ENCODE assay signal across 8 cellular contexts in the genomic region with DNA sequence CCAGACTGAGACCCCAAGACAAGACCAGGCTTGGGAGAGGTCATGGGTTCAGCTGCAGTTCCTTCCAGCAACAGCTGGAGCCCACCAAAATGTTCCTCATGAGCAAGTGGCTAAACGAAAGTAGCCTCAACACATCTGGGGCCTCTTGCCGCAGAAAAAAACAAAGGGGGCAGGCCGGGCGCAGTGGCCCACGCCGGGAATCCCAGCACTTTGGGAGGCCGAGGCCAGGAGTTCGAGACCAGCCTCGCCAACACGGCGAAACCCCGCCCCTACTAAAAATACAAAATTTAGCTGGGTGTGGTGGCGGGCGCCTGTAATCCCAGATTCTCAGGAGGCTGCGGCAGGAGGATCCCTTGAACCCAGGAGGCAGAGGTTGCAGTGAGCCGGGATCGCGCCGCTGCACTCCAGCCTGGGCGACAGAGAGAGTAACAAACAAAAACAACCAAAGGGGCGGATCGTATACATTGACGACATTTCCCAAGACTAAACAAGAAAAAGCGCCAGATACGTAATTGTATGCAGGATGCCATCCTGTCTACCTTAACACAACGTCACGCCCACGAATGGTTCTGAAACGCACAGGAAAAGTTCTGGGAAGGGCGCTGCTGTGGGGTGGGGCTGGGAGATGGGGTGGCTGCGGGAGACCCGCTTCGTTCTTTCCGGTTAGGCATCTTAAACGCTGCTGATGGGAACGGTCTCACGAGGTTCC. TPM values are rescaled to one million over a fixed set of nuclear protein-coding genes. Genes with fewer than 3 reads are reported as not detected.
A peak's percentile ranks its signal among the peaks of the same experiment; 100 is the strongest.
DNase-seq lines count a peak whose midpoint lies in the region; ATAC-seq, FAIRE-seq and TF ChIP-seq lines count a peak whose summit lies in the region.

No MANE protein-coding gene starts in this region.

- H3K36me3 Mint-ChIP-seq in activated CD4-positive, alpha-beta memory T cell treated with anti-CD3 and anti-CD28 coated beads for 36 hours: peaks cover 11% of the 10 kb centered on the region
- H3K36me3 Mint-ChIP-seq in stimulated activated effector memory CD8-positive, alpha-beta T cell treated with anti-CD3 and anti-CD28 coated beads, Interleukin-12 subunit alpha, Interleukin-12 subunit beta, amount 100 ng/mL, for 72 hours: peaks cover 36% of the 10 kb centered on the region

- peaks cover under 1 to 18% of the 10 kb centered on the region in 2 experiments; a peak in 3 of 4 replicates for H3K36me3 ChIP-seq in HCT116 (ENCODE audit: control insufficient read depth in 1 of 2, insufficient read depth in 2 of 2, low read length in 2 of 2)
- H3K36me3 ChIP-seq in hepatocyte (replicated peaks; ENCODE audit: insufficient read depth, low read depth): no peaks in the 10 kb centered on the region

- peak overlapping the region; percentile 87 for H3K9ac ChIP-seq in HCT116 (ENCODE audit: low read length)

- intact Hi-C loops in HCT116 (cut with micrococcal nuclease): no loop called here
- intact Hi-C loops in activated CD4-positive, alpha-beta memory T cell treated with anti-CD3 and anti-CD28 coated beads for 36 hours (cut with micrococcal nuclease): loop anchor here (2.0 to 5.0 kb wide), 3 partner anchors 36 to 75 kb away; a partner anchor contains a TSS

- FAIRE-seq in H54 (lab: Jason Lieb, UNC): no peak

- POLR2A ChIA-PET in HCT116 (lab: Charles Lee): no interaction called here
- POLR2A ChIA-PET in activated CD4-positive, alpha-beta memory T cell treated with anti-CD3 and anti-CD28 coated beads for 36 hours (lab: Charles Lee): interaction anchor here (0.8 to 1.3 kb wide), 5 partner anchors 15 to 208 kb away, joined by 3 to 4 read pairs (median 3); no protein-coding TSS in a partner anchor

- H3K4me1 ChIP-seq in HCT116 (ENCODE audit: control insufficient read depth in 1 of 2, insufficient read depth in 2 of 2, low read length in 2 of 2): peaks cover 8 to 22% of the 10 kb centered on the region in 2 experiments
- peaks cover 13% of the 10 kb centered on the region for H3K4me1 ChIP-seq in hepatocyte (ENCODE audit: insufficient read depth)

- TF ChIP-seq RAD21 in HCT116 (IDR thresholded peaks at IDR 0.05; ENCODE audit: low read depth): no peak

- RAD21 ChIA-PET in HCT116 (lab: Charles Lee; ENCODE audit: low non-redundant PET in 1 of 2, low total read pairs in 2 of 2, uncharacterized antibody in 2 of 2, unreplicated experiment in 2 of 2): no interaction called here

- no peaks in the 10 kb centered on the region for H4K20me1 ChIP-seq in HCT116 (ENCODE audit: insufficient read depth)
- H4K20me1 ChIP-seq in hepatocyte (ENCODE audit: insufficient read depth, poor library complexity, severe bottlenecking): peaks cover 32% of the 10 kb centered on the region

- DNase-seq in HCT116 (ENCODE audit: low read depth, low spot score): no peak
- DNase-seq in activated CD4-positive, alpha-beta memory T cell treated with anti-CD3 and anti-CD28 coated beads for 36 hours: peak; percentile 31
- DNase-seq in hepatocyte (ENCODE audit: low spot score): no peak
- DNase-seq in stimulated activated effector memory CD8-positive, alpha-beta T cell treated with anti-CD3 and anti-CD28 coated beads, Interleukin-12 subunit alpha, Interleukin-12 subunit beta, amount 100 ng/mL, for 72 hours (ENCODE audit: low spot score in 2 of 2): no peak
- DNase-seq in H54 (ENCODE audit: insufficient read length, low spot score): no peak
- DNase-seq in pons (ENCODE audit: low spot score): no peak
- no peak for DNase-seq in NCI-H1417 treated with DMSO at 0.1 percent for 48 hours (lab: John Stamatoyannopoulos, UW)

- peak overlapping the region; percentile 88 for H3K4me3 Mint-ChIP-seq in activated CD4-positive, alpha-beta memory T cell treated with anti-CD3 and anti-CD28 coated beads for 36 hours
- H3K4me3 Mint-ChIP-seq in stimulated activated effector memory CD8-positive, alpha-beta T cell treated with anti-CD3 and anti-CD28 coated beads, Interleukin-12 subunit alpha, Interleukin-12 subunit beta, amount 100 ng/mL, for 72 hours: peak overlapping the region; percentile 79

- TF ChIP-seq CTCF in HCT116 (IDR thresholded peaks at IDR 0.05 in 2 of 3, conservative IDR thresholded peaks at IDR 0.05 in 1 of 3; ENCODE audit: borderline replicate concordance in 1 of 3, insufficient read depth in 1 of 3, low read depth in 2 of 3, low read length in 2 of 3) (no peak), hepatocyte (IDR thresholded peaks at IDR 0.05; ENCODE audit: poor library complexity) (no peak)

- TF ChIP-seq POLR2A in HCT116 (IDR thresholded peaks at IDR 0.05; ENCODE audit: borderline replicate concordance, extremely low read depth, insufficient read depth, insufficient read length): no peak
- no peak for TF ChIP-seq POLR2A in H54 (IDR thresholded peaks at IDR 0.05; ENCODE audit: low read depth, low read length)

- H3K27me3 ChIP-seq in HCT116 (ENCODE audit: insufficient read depth, low read length) (no peaks in the 10 kb centered on the region), hepatocyte (no peaks in the 10 kb centered on the region)

- BruUV-seq in HCT116 (replicated peaks; lab: Mats Ljungman, UMichigan): no TSS peak

- no peaks in the 10 kb centered on the region for H3K9me3 Mint-ChIP-seq in activated CD4-positive, alpha-beta memory T cell treated with anti-CD3 and anti-CD28 coated beads for 36 hours
- H3K9me3 Mint-ChIP-seq in stimulated activated effector memory CD8-positive, alpha-beta T cell treated with anti-CD3 and anti-CD28 coated beads, Interleukin-12 subunit alpha, Interleukin-12 subunit beta, amount 100 ng/mL, for 72 hours: no peaks in the 10 kb centered on the region

- H3K27ac ChIP-seq in HCT116 (ENCODE audit: low read depth, low read length): peak overlapping the region; percentile 88; the same call in 1 of the 2 replicates
- H3K27ac ChIP-seq in hepatocyte: no peak overlapping the region

- ATAC-seq in HCT116 (no peak), HG03175 (IDR thresholded peaks at IDR 0.05; ENCODE audit: unreplicated experiment) (no peak)
- no peak for ATAC-seq in stimulated activated effector memory CD8-positive, alpha-beta T cell treated with anti-CD3 and anti-CD28 coated beads, Interleukin-12 subunit alpha, Interleukin-12 subunit beta, amount 100 ng/mL, for 72 hours

- peaks cover 59% of the 10 kb centered on the region for H3K79me2 ChIP-seq in HCT116 (ENCODE audit: insufficient read depth, low read length)
- H3K79me2 ChIP-seq in hepatocyte: peaks cover 47% of the 10 kb centered on the region

- CTCF ChIA-PET in HCT116 (lab: Charles Lee): no interaction called here
- CTCF ChIA-PET in activated CD4-positive, alpha-beta memory T cell treated with anti-CD3 and anti-CD28 coated beads for 36 hours (lab: Charles Lee): interaction anchor here (1.0 to 1.5 kb wide), 2 partner anchors 46 to 74 kb away, joined by 4 to 12 read pairs; a partner anchor contains a TSS

- peaks cover 23% of the 10 kb centered on the region for H3K4me1 Mint-ChIP-seq in activated CD4-positive, alpha-beta memory T cell treated with anti-CD3 and anti-CD28 coated beads for 36 hours (ENCODE audit: low read depth)
- H3K4me1 Mint-ChIP-seq in stimulated activated effector memory CD8-positive, alpha-beta T cell treated with anti-CD3 and anti-CD28 coated beads, Interleukin-12 subunit alpha, Interleukin-12 subunit beta, amount 100 ng/mL, for 72 hours: peaks cover 25% of the 10 kb centered on the region

- peak overlapping the region; percentile 66 for H3K27ac Mint-ChIP-seq in activated CD4-positive, alpha-beta memory T cell treated with anti-CD3 and anti-CD28 coated beads for 36 hours
- H3K27ac Mint-ChIP-seq in stimulated activated effector memory CD8-positive, alpha-beta T cell treated with anti-CD3 and anti-CD28 coated beads, Interleukin-12 subunit alpha, Interleukin-12 subunit beta, amount 100 ng/mL, for 72 hours: peak overlapping the region; percentile 70

- no peaks in the 10 kb centered on the region for H3K27me3 Mint-ChIP-seq in activated CD4-positive, alpha-beta memory T cell treated with anti-CD3 and anti-CD28 coated beads for 36 hours

- no peak overlapping the region for H2AFZ ChIP-seq in HCT116 (ENCODE audit: low read depth, low read length, poor library complexity, severe bottlenecking)
- no peak overlapping the region for H2AFZ ChIP-seq in hepatocyte

- H3K9me2 ChIP-seq in HCT116 (ENCODE audit: insufficient read depth) (no peaks in the 10 kb centered on the region), hepatocyte (replicated peaks; ENCODE audit: insufficient read depth) (no peaks in the 10 kb centered on the region)

- H3K4me2 ChIP-seq in HCT116 (ENCODE audit: low read length): peak overlapping the region; percentile 91
- peak overlapping the region; percentile 100 for H3K4me2 ChIP-seq in hepatocyte

- H3K4me3 ChIP-seq in HCT116 (replicated peaks in 1 of 2; ENCODE audit: low read depth in 1 of 2, low read length in 2 of 2) (peak overlapping the region; percentile 63 to 81), hepatocyte (peak overlapping the region; percentile 92)

- no peaks in the 10 kb centered on the region for H3K9me3 ChIP-seq in HCT116 (ENCODE audit: control insufficient read depth in 1 of 2, insufficient read depth in 1 of 2, low read depth in 1 of 2, low read length in 2 of 2)
- H3K9me3 ChIP-seq in hepatocyte (ENCODE audit: low read depth): no peaks in the 10 kb centered on the region

- 60% methylated on average over 37 of the region's 37 CpGs for WGBS in hepatocyte (ENCODE audit: low lambda C conversion rate, missing lambda C conversion rate)

TF ChIP-seq in HCT116, 20 proteins besides CTCF, POLR2A, EP300 and RAD21 (continues in another document):
- TF ChIP-seq JUND (IDR thresholded peaks at IDR 0.05): no peak

RNA-seq across cellular contexts. Expression of a gene that starts 1.7 kb away (rescaled TPM):
- total RNA-seq in HCT116 (2021; ENCODE audit: unreplicated experiment): 23.8 TPM
- polyA plus RNA-seq in HCT116 (2012): 14.6 and 16.0 TPM in 2 replicates
- 10 to 100 TPM; 18.8 to 21.3 TPM for total RNA-seq in activated CD4-positive, alpha-beta memory T cell treated with anti-CD3 and anti-CD28 coated beads for 36 hours
- 5.3 and 6.0 TPM in 2 replicates for total RNA-seq in hepatocyte
- 7.1 and 12.9 TPM in 2 replicates for polyA plus RNA-seq in hepatocyte

RNA-seq across cellular contexts. Expression of a gene that starts 27.5 kb away (rescaled TPM):
- total RNA-seq in HCT116 (2021; ENCODE audit: unreplicated experiment) (116 TPM), hepatocyte (45.1 and 45.8 TPM in 2 replicates)
- polyA plus RNA-seq in HCT116 (2012): 77.1 and 86.2 TPM in 2 replicates
- total RNA-seq in activated CD4-positive, alpha-beta memory T cell treated with anti-CD3 and anti-CD28 coated beads for 36 hours: 100 to 1,000 TPM; 108 to 112 TPM
- 85.7 and 87.3 TPM in 2 replicates for polyA plus RNA-seq in hepatocyte

RNA-seq across cellular contexts. Expression of a gene that starts 27.6 kb away (rescaled TPM):
- total RNA-seq in HCT116 (2021; ENCODE audit: unreplicated experiment): 119 TPM
- polyA plus RNA-seq in HCT116 (2012): 68.1 and 86.5 TPM in 2 replicates
- 10 to 100 TPM; 66.9 to 74.9 TPM for total RNA-seq in activated CD4-positive, alpha-beta memory T cell treated with anti-CD3 and anti-CD28 coated beads for 36 hours
- total RNA-seq in hepatocyte: 38.2 and 50.1 TPM in 2 replicates
- 33.5 and 43.6 TPM in 2 replicates for polyA plus RNA-seq in hepatocyte

RNA-seq across cellular contexts. Expression of a gene that starts 38.0 kb away (rescaled TPM):
- 20.4 TPM for total RNA-seq in HCT116 (2021; ENCODE audit: unreplicated experiment)
- polyA plus RNA-seq in HCT116 (2012): 9.5 and 10.5 TPM in 2 replicates
- total RNA-seq in activated CD4-positive, alpha-beta memory T cell treated with anti-CD3 and anti-CD28 coated beads for 36 hours: 10 to 100 TPM; 13.9 to 14.3 TPM
- 5.3 and 10.5 TPM in 2 replicates for total RNA-seq in hepatocyte
- polyA plus RNA-seq in hepatocyte: 6.3 and 8.7 TPM in 2 replicates

RNA-seq across cellular contexts. Expression of a gene that starts 44.8 kb away (rescaled TPM):
- total RNA-seq in HCT116 (2021; ENCODE audit: unreplicated experiment) (49.8 TPM), hepatocyte (22.5 and 42.7 TPM in 2 replicates)
- polyA plus RNA-seq in HCT116 (2012): 35.5 and 36.4 TPM in 2 replicates
- total RNA-seq in activated CD4-positive, alpha-beta memory T cell treated with anti-CD3 and anti-CD28 coated beads for 36 hours: 10 to 100 TPM; 54.1 to 57.0 TPM
- polyA plus RNA-seq in hepatocyte: 42.0 and 45.4 TPM in 2 replicates
